23 cellular contexts compared by ENCODE assay signal in the genomic region with DNA sequence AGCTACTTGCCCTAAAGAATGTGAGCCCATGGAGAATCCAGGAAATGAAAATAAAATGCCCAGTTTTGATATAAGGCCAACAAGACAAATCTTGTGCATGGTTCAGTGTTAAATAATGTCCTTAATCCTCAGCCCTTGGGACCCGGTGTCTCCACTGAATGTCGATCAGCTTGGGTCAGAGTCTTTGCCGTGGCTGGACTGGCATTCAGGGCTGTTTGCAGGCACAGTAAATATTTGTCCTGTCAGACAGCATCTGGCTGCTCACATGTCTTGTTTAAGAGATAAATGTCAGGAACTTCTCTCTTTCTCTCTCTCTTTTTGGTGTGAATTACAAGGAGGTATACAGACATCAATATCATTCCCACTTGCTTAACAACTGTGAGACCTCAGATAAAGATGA.
A peak's percentile ranks its signal among the peaks of the same experiment; 100 is the strongest.
DNase-seq lines count a peak whose midpoint lies in the region; ATAC-seq, FAIRE-seq and TF ChIP-seq lines count a peak whose summit lies in the region.
"Had no signal": no experiment of that assay in that cellular context is flagged by ENCODE, and none has a peak within 500 bp of the region (broad histone marks: within the 10 kb centered on the region; RNA-seq: fewer than 3 reads in every experiment).

No MANE protein-coding gene starts in this region.

- peak overlapping the region; percentile 11 for H3K27ac Mint-ChIP-seq in activated naive CD8-positive, alpha-beta T cell
- no peak overlapping the region for H3K27ac Mint-ChIP-seq in activated naive CD8-positive, alpha-beta T cell treated with anti-CD3 and anti-CD28 coated beads, Interleukin-2, amount 50 U/mL, for 24 hours

- peak overlapping the region; percentile 10 for H2AFZ ChIP-seq in smooth muscle cell (ENCODE audit: low read depth)

- H3K4me1 ChIP-seq in smooth muscle cell (ENCODE audit: low read depth): no peaks in the 10 kb centered on the region
- H3K4me1 ChIP-seq: gastrocnemius medialis, suprapubic skin, uterus had no signal

- H4K20me1 ChIP-seq in smooth muscle cell (ENCODE audit: low read depth): no peaks in the 10 kb centered on the region

- H3K9me3 ChIP-seq in WERI-Rb-1 (ENCODE audit: severe bottlenecking) (no peaks in the 10 kb centered on the region), smooth muscle cell (replicated peaks; ENCODE audit: low read depth) (no peaks in the 10 kb centered on the region)
- H3K9me3 ChIP-seq: gastrocnemius medialis, ovary, suprapubic skin, uterus had no signal

- no peak overlapping the region for H3K4me3 Mint-ChIP-seq in activated naive CD8-positive, alpha-beta T cell
- H3K4me3 Mint-ChIP-seq in activated naive CD8-positive, alpha-beta T cell treated with anti-CD3 and anti-CD28 coated beads, Interleukin-2, amount 50 U/mL, for 24 hours: no peak overlapping the region

- H3F3A ChIP-seq in smooth muscle cell (ENCODE audit: low read depth): no peaks in the 10 kb centered on the region

- peak overlapping the region; percentile 26 for H3K4me2 ChIP-seq in smooth muscle cell

- H3K36me3 ChIP-seq in WERI-Rb-1 (no peaks in the 10 kb centered on the region), smooth muscle cell (ENCODE audit: low read depth) (no peaks in the 10 kb centered on the region)
- H3K36me3 ChIP-seq: brain microvascular endothelial cell, gastrocnemius medialis, ovary, suprapubic skin, uterus had no signal

- no peaks in the 10 kb centered on the region for H3K79me2 ChIP-seq in smooth muscle cell (ENCODE audit: low read depth)

- WGBS in smooth muscle cell (ENCODE audit: low lambda C conversion rate): 40% methylated on average over 3 of the region's 3 CpGs

- H3K9me3 Mint-ChIP-seq in activated naive CD8-positive, alpha-beta T cell (ENCODE audit: low read depth): no peaks in the 10 kb centered on the region
- H3K9me3 Mint-ChIP-seq in activated naive CD8-positive, alpha-beta T cell treated with anti-CD3 and anti-CD28 coated beads, Interleukin-2, amount 50 U/mL, for 24 hours: no peaks in the 10 kb centered on the region

- TF ChIP-seq CTCF in WERI-Rb-1 (IDR thresholded peaks at IDR 0.05; ENCODE audit: low read depth, low read length) (no peak), smooth muscle cell (IDR thresholded peaks at IDR 0.05; ENCODE audit: borderline replicate concordance, insufficient read depth, poor library complexity, severe bottlenecking) (no peak)

- H3K27ac ChIP-seq in WERI-Rb-1 (no peak overlapping the region), smooth muscle cell (ENCODE audit: low read depth) (no peak overlapping the region)
- H3K27ac ChIP-seq: 22Rv1, brain microvascular endothelial cell, gastrocnemius medialis, ovary, suprapubic skin, uterus had no signal

- H3K36me3 Mint-ChIP-seq in activated naive CD8-positive, alpha-beta T cell: no peaks in the 10 kb centered on the region
- no peaks in the 10 kb centered on the region for H3K36me3 Mint-ChIP-seq in activated naive CD8-positive, alpha-beta T cell treated with anti-CD3 and anti-CD28 coated beads, Interleukin-2, amount 50 U/mL, for 24 hours (ENCODE audit: low read depth)

- no peak overlapping the region; the same call in 1 of the 2 replicates for H3K4me3 ChIP-seq in WERI-Rb-1 (ENCODE audit: low read depth, low read length)
- H3K4me3 ChIP-seq in smooth muscle cell: no peak overlapping the region
- H3K4me3 ChIP-seq: gastrocnemius medialis, ovary, suprapubic skin, uterus had no signal

- peaks cover 65% of the 10 kb centered on the region for H3K4me1 Mint-ChIP-seq in activated naive CD8-positive, alpha-beta T cell (ENCODE audit: low read depth)
- peaks cover 57% of the 10 kb centered on the region for H3K4me1 Mint-ChIP-seq in activated naive CD8-positive, alpha-beta T cell treated with anti-CD3 and anti-CD28 coated beads, Interleukin-2, amount 50 U/mL, for 24 hours

- H3K9ac ChIP-seq in smooth muscle cell (ENCODE audit: low read depth): no peak overlapping the region

- no peak for FAIRE-seq in frontal cortex (lab: Jason Lieb, UNC)
- FAIRE-seq: G401.6 had no signal

- no peaks in the 10 kb centered on the region for H3K27me3 Mint-ChIP-seq in activated naive CD8-positive, alpha-beta T cell
- no peaks in the 10 kb centered on the region for H3K27me3 Mint-ChIP-seq in activated naive CD8-positive, alpha-beta T cell treated with anti-CD3 and anti-CD28 coated beads, Interleukin-2, amount 50 U/mL, for 24 hours

- DNase-seq in DMS 273 (lab: John Stamatoyannopoulos, UW; ENCODE audit: unreplicated experiment) (peak; percentile 30), DMS 273 treated with DMSO at 0.1 percent for 48 hours (lab: John Stamatoyannopoulos, UW) (no peak), WERI-Rb-1 (peak; percentile 48), smooth muscle cell (lab: John Stamatoyannopoulos, UW; ENCODE audit: unreplicated experiment) (no peak), frontal cortex (ENCODE audit: low spot score in 2 of 2) (no peak), superior temporal gyrus (ENCODE audit: extremely low spot score) (no peak)
- DNase-seq in activated naive CD8-positive, alpha-beta T cell treated with anti-CD3 and anti-CD28 coated beads, Interleukin-2, amount 50 U/mL, for 24 hours: no peak
- DNase-seq: brain microvascular endothelial cell; effector memory CD4-positive, alpha-beta T cell; gastrocnemius medialis; KBM-7; mammary epithelial cell; NCI-H1694; NCI-H446; ovary; right cardiac atrium; stimulated activated CD4-positive, alpha-beta T cell treated with anti-CD3 and anti-CD28 coated beads, Interleukin-15, amount 100 ng/mL, for 24 hours; uterus had no signal

- H3K27me3 ChIP-seq in WERI-Rb-1 (ENCODE audit: insufficient read depth, low read depth, severe bottlenecking) (no peaks in the 10 kb centered on the region), smooth muscle cell (ENCODE audit: low read depth) (peaks cover 6% of the 10 kb centered on the region)
- H3K27me3 ChIP-seq: brain microvascular endothelial cell, gastrocnemius medialis, ovary, suprapubic skin, uterus had no signal

- ATAC-seq in activated naive CD8-positive, alpha-beta T cell treated with anti-CD3 and anti-CD28 coated beads, Interleukin-2, amount 50 U/mL, for 24 hours: no peak
- ATAC-seq: esophagus mucosa, gastrocnemius medialis, right cardiac atrium had no signal

Comparison
In these comparisons a context has a peak if more than half of its experiments do, and no peak if none do; other contexts are left out.
1. DNase-seq: peak in DMS 273 (single experiment) and WERI-Rb-1 (single experiment); none in DMS 273 treated with DMSO at 0.1 percent for 48 hours (single experiment), activated naive CD8-positive, alpha-beta T cell treated with anti-CD3 and anti-CD28 coated beads, Interleukin-2, amount 50 U/mL, for 24 hours (single experiment), smooth muscle cell (single experiment), frontal cortex (0 of 2) and superior temporal gyrus (single experiment).